8 cellular contexts compared by ENCODE assay signal in genomic region chr1:214602764-214603657, GRCh38. TPM values are rescaled to one million over a fixed set of nuclear protein-coding genes. Genes with fewer than 3 reads are reported as not detected.
DNase-seq lines count a peak whose midpoint lies in the region; FAIRE-seq and TF ChIP-seq lines count a peak whose summit lies in the region.

A gene with protein sequence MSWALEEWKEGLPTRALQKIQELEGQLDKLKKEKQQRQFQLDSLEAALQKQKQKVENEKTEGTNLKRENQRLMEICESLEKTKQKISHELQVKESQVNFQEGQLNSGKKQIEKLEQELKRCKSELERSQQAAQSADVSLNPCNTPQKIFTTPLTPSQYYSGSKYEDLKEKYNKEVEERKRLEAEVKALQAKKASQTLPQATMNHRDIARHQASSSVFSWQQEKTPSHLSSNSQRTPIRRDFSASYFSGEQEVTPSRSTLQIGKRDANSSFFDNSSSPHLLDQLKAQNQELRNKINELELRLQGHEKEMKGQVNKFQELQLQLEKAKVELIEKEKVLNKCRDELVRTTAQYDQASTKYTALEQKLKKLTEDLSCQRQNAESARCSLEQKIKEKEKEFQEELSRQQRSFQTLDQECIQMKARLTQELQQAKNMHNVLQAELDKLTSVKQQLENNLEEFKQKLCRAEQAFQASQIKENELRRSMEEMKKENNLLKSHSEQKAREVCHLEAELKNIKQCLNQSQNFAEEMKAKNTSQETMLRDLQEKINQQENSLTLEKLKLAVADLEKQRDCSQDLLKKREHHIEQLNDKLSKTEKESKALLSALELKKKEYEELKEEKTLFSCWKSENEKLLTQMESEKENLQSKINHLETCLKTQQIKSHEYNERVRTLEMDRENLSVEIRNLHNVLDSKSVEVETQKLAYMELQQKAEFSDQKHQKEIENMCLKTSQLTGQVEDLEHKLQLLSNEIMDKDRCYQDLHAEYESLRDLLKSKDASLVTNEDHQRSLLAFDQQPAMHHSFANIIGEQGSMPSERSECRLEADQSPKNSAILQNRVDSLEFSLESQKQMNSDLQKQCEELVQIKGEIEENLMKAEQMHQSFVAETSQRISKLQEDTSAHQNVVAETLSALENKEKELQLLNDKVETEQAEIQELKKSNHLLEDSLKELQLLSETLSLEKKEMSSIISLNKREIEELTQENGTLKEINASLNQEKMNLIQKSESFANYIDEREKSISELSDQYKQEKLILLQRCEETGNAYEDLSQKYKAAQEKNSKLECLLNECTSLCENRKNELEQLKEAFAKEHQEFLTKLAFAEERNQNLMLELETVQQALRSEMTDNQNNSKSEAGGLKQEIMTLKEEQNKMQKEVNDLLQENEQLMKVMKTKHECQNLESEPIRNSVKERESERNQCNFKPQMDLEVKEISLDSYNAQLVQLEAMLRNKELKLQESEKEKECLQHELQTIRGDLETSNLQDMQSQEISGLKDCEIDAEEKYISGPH (N-terminal part only) (plus strand): TSS chr1:214603195. CDS start chr1:214613755, 10,560 bp downstream.

- peak; percentile 99 for FAIRE-seq in G401.6 (lab: Jason Lieb, UNC)

- peak within 1 kb of the TSS; percentile 27; the same call in 1 of the 2 replicates for H3K4ac ChIP-seq in H9 (ENCODE audit: low read depth, low read length)

- H3T11ph ChIP-seq in H9 (ENCODE audit: low read length): no peak within 1 kb of the TSS

- H3K27me3 ChIP-seq in H9 (ENCODE audit: insufficient read depth, low read length): no peaks in the 10 kb centered on the region
- no peaks in the 10 kb centered on the region for H3K27me3 ChIP-seq in MG63
- no peaks in the 10 kb centered on the region for H3K27me3 ChIP-seq in neural progenitor cell

- H3K36me3 ChIP-seq in MG63 (peaks cover 11% of the 10 kb centered on the region), neural progenitor cell (no peaks in the 10 kb centered on the region)

- no peak within 1 kb of the TSS for H3K23ac ChIP-seq in H9 (ENCODE audit: insufficient read length, low read depth, low read length)

- H2AFZ ChIP-seq in H9 (ENCODE audit: low read length) (no peak within 1 kb of the TSS), neural progenitor cell (replicated peaks) (peak within 1 kb of the TSS; percentile 40)

- peaks cover 20 to 22% of the 10 kb centered on the region in 2 experiments for H3K4me1 Mint-ChIP-seq in H9
- H3K4me1 Mint-ChIP-seq in neural progenitor cell: peaks cover 17% of the 10 kb centered on the region

- peak within 1 kb of the TSS; percentile 95 to 98 for H3K4me3 Mint-ChIP-seq in H9
- peak within 1 kb of the TSS; percentile 95 for H3K4me3 Mint-ChIP-seq in neural progenitor cell

- no peak within 1 kb of the TSS for H2BK20ac ChIP-seq in H9 (ENCODE audit: low read depth, low read length, poor library complexity, severe bottlenecking)

- peak within 1 kb of the TSS; percentile 92 for H3K18ac ChIP-seq in H9 (ENCODE audit: insufficient read length, low read depth, low read length)

- TF ChIP-seq CTCF in H9 (conservative IDR thresholded peaks at IDR 0.05): peak; percentile 29; the same call in 1 of the 3 replicates
- TF ChIP-seq CTCF in foreskin fibroblast (IDR thresholded peaks at IDR 0.05; ENCODE audit: low read depth, low read length): no peak
- peak; percentile 26 for TF ChIP-seq CTCF in neural progenitor cell (IDR thresholded peaks at IDR 0.05)

- peak within 1 kb of the TSS; percentile 85; the same call in 1 of the 2 replicates for H3K14ac ChIP-seq in H9 (ENCODE audit: insufficient read depth, low read length)

- H3K9me3 ChIP-seq in H9 (ENCODE audit: control insufficient read depth, low read depth, low read length) (no peaks in the 10 kb centered on the region), MG63 (no peaks in the 10 kb centered on the region), neural progenitor cell (ENCODE audit: low read depth) (no peaks in the 10 kb centered on the region)

- H3K27ac ChIP-seq in H9 (ENCODE audit: insufficient read length, low read depth, low read length): no peak within 1 kb of the TSS
- peak within 1 kb of the TSS; percentile 60 for H3K27ac ChIP-seq in neural progenitor cell

- no peak within 1 kb of the TSS for H3K56ac ChIP-seq in H9 (ENCODE audit: insufficient read length, low read depth, low read length)

- H3K4me1 ChIP-seq in H9 (ENCODE audit: insufficient read depth, low read length) (no peaks in the 10 kb centered on the region), neural progenitor cell (peaks cover 12% of the 10 kb centered on the region)

- H3K27me3 Mint-ChIP-seq in H9 (ENCODE audit: low read depth) (no peaks in the 10 kb centered on the region), neural progenitor cell (ENCODE audit: insufficient read depth, low read depth) (peaks cover 4% of the 10 kb centered on the region)

- no peak within 1 kb of the TSS for H2BK12ac ChIP-seq in H9 (ENCODE audit: insufficient read length, low read depth, low read length)

- H3K27ac Mint-ChIP-seq in H9: peak within 1 kb of the TSS; percentile 90 to 99 (median 99)
- peak within 1 kb of the TSS; percentile 96 for H3K27ac Mint-ChIP-seq in neural progenitor cell

- H3K4me3 ChIP-seq in MG63: peak within 1 kb of the TSS; percentile 76
- H3K4me3 ChIP-seq in foreskin fibroblast (ENCODE audit: low read depth in 1 of 2, low read length in 2 of 2): peak within 1 kb of the TSS; percentile 57 to 71
- H3K4me3 ChIP-seq in neural progenitor cell: peak within 1 kb of the TSS; percentile 86

- H4K8ac ChIP-seq in H9 (replicated peaks; ENCODE audit: insufficient read length, low read depth, low read length): no peak within 1 kb of the TSS

- H3K79me1 ChIP-seq in H9 (ENCODE audit: insufficient read depth, low read depth, low read length, poor library complexity, severe bottlenecking): no peaks in the 10 kb centered on the region

- H3K23me2 ChIP-seq in H9 (ENCODE audit: insufficient read length, low read depth, low read length, poor library complexity, severe bottlenecking): peaks cover 11% of the 10 kb centered on the region

- H3K79me2 ChIP-seq in H9 (ENCODE audit: insufficient read depth, low read length): peaks cover 22% of the 10 kb centered on the region; the same call in 1 of the 2 replicates
- H3K79me2 ChIP-seq in neural progenitor cell (ENCODE audit: low read depth): peaks cover 50% of the 10 kb centered on the region

- H3K4me2 ChIP-seq in H9 (ENCODE audit: insufficient read depth, insufficient read length, low read length) (peak within 1 kb of the TSS; percentile 81), neural progenitor cell (peak within 1 kb of the TSS; percentile 98)

- no peaks in the 10 kb centered on the region for H4K20me1 ChIP-seq in H9 (ENCODE audit: control insufficient read depth, insufficient read depth, insufficient read length)
- peaks cover 30% of the 10 kb centered on the region for H4K20me1 ChIP-seq in neural progenitor cell (ENCODE audit: low read depth)

- no peak within 1 kb of the TSS for H2BK5ac ChIP-seq in H9 (ENCODE audit: insufficient read length, low read length)

- H3K36me3 Mint-ChIP-seq in H9 (ENCODE audit: insufficient read depth in 1 of 3, low read depth in 3 of 3) (peaks cover 10 to 12% (median 11%) of the 10 kb centered on the region in 3 experiments; a peak in 6 of 7 replicates), neural progenitor cell (peaks cover 4% of the 10 kb centered on the region)

- H3F3A ChIP-seq in neural progenitor cell (ENCODE audit: low read depth): peaks cover 6% of the 10 kb centered on the region

- peak within 1 kb of the TSS; percentile 96 for H3K9ac ChIP-seq in H9 (ENCODE audit: extremely low read depth, insufficient read length, low read length)
- H3K9ac ChIP-seq in neural progenitor cell: peak within 1 kb of the TSS; percentile 75

- H3K9me3 Mint-ChIP-seq in H9 (no peaks in the 10 kb centered on the region; a peak in 1 of 5 replicates), neural progenitor cell (no peaks in the 10 kb centered on the region)

- DNase-seq in H9 (peak; percentile 99), MG63 (peak; percentile 99), SHP77 treated with DMSO at 0.1 percent for 48 hours (lab: John Stamatoyannopoulos, UW) (peak; percentile 99), foreskin fibroblast (peak; percentile 98 to 99), neural progenitor cell (ENCODE audit: low spot score) (peak; percentile 97), stromal cell of bone marrow (ENCODE audit: low read depth) (peak; percentile 98)
- DNase-seq in activated effector memory CD4-positive, alpha-beta T cell treated with anti-CD3 and anti-CD28 coated beads, Interleukin-2, amount 50 U/mL, for 16 hours: peak; percentile 97

- peak within 1 kb of the TSS; percentile 84 for H2BK120ac ChIP-seq in H9 (ENCODE audit: low read depth, low read length, poor library complexity, severe bottlenecking)

- no peak within 1 kb of the TSS for H4K5ac ChIP-seq in H9 (ENCODE audit: insufficient read length, low read depth, low read length)

- H2AK5ac ChIP-seq in H9 (ENCODE audit: insufficient read length, low read length): no peak within 1 kb of the TSS

- H4K91ac ChIP-seq in H9 (ENCODE audit: insufficient read length, low read depth, low read length): no peak within 1 kb of the TSS

- WGBS in H9 (ENCODE audit: extremely low coverage, insufficient read length, low lambda C conversion rate): no CpG with 5 or more reads among the region's 65 CpGs

- H2BK15ac ChIP-seq in H9 (ENCODE audit: low read depth, low read length): no peak within 1 kb of the TSS

RNA-seq across cellular contexts. Expression of the gene that starts here (rescaled TPM):
- total RNA-seq in H9 (2021) (104 and 113 TPM in 2 replicates), neural progenitor cell (ENCODE audit: low replicate concordance) (213 and 254 TPM in 2 replicates)
- 43.0 and 64.5 TPM in 2 replicates for total RNA-seq in MG63 (2014; rRNA removed; shearing (Covaris generic); ENCODE audit: low replicate concordance)
